15 cellular contexts compared by ENCODE assay signal in the genomic region with DNA sequence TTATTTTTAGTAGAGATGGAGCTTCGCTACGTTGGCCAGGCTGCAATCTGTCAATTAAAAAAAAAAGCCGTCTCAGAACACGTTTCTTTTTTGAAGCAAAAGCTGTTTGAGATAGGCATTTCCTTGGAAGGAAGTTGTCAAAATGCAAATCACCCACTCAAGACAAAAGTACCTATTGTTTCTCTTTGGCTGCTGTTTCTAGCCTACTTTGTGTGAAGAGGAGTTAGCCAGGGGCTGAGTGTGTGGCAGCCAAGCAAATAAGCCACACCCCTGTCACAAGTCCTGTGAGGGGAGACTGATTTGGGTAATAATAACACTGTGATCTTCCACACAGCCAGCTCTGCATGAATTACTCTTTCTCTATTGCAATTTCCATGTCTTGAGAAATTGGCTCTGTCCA. TPM values are rescaled to one million over a fixed set of nuclear protein-coding genes. Genes with fewer than 3 reads are reported as not detected.
A peak's percentile ranks its signal among the peaks of the same experiment; 100 is the strongest.
DNase-seq lines count a peak whose midpoint lies in the region; ATAC-seq and TF ChIP-seq lines count a peak whose summit lies in the region.
"Had no signal": no experiment of that assay in that cellular context is flagged by ENCODE, and none has a peak within 500 bp of the region (broad histone marks: within the 10 kb centered on the region; RNA-seq: fewer than 3 reads in every experiment).

No MANE protein-coding gene starts in this region.

- no CpG with 5 or more reads among the region's 4 CpGs for WGBS in H9 (ENCODE audit: extremely low coverage, insufficient read length, low lambda C conversion rate)
- WGBS in esophagus muscularis mucosa = 69% methylated on average over 4 of the region's 4 CpGs

- H3K9me3 Mint-ChIP-seq in H9 (peaks cover 10 to 18% of the 10 kb centered on the region in 2 experiments; a peak in 4 of 5 replicates), nephron progenitor cell (peaks cover 16% of the 10 kb centered on the region)
- no peaks in the 10 kb centered on the region for H3K9me3 Mint-ChIP-seq in CD4-positive, alpha-beta T cell

- H3K79me1 ChIP-seq in H9 (ENCODE audit: insufficient read depth, low read depth, low read length, poor library complexity, severe bottlenecking) = no peaks in the 10 kb centered on the region

- no peaks in the 10 kb centered on the region for H3K27me3 Mint-ChIP-seq in H9 (ENCODE audit: low read depth)
- peaks cover 3% of the 10 kb centered on the region for H3K27me3 Mint-ChIP-seq in nephron progenitor cell (ENCODE audit: low read depth, poor library complexity)
- no peaks in the 10 kb centered on the region for H3K27me3 Mint-ChIP-seq in CD4-positive, alpha-beta T cell

- no peak overlapping the region for H2BK20ac ChIP-seq in H9 (ENCODE audit: low read depth, low read length, poor library complexity, severe bottlenecking)

- H3K4me1 ChIP-seq in H9 (ENCODE audit: insufficient read depth, low read length) (peaks cover 18% of the 10 kb centered on the region; the same call in 1 of the 2 replicates), Loucy (ENCODE audit: insufficient read depth, low read length, poor library complexity, severe bottlenecking) (peaks cover 4% of the 10 kb centered on the region), esophagus muscularis mucosa (no peaks in the 10 kb centered on the region), BE2C (no peaks in the 10 kb centered on the region)

- no peak overlapping the region for H3T11ph ChIP-seq in H9 (ENCODE audit: low read length)

- no peak overlapping the region for H3K18ac ChIP-seq in H9 (ENCODE audit: insufficient read length, low read depth, low read length)

- no peaks in the 10 kb centered on the region for H3K23me2 ChIP-seq in H9 (ENCODE audit: insufficient read length, low read depth, low read length, poor library complexity, severe bottlenecking)

- H2AFZ ChIP-seq in H9 (ENCODE audit: low read length) (no peak overlapping the region), Loucy (ENCODE audit: low read length) (peak overlapping the region; percentile 38; the same call in 1 of the 2 replicates)

- H4K5ac ChIP-seq in H9 (ENCODE audit: insufficient read length, low read depth, low read length) = no peak overlapping the region

- H3K4me3 ChIP-seq in Loucy (ENCODE audit: low read length, poor library complexity, severe bottlenecking) = no peak overlapping the region
- H3K4me3 ChIP-seq in esophagus muscularis mucosa = no peak overlapping the region
- no peak overlapping the region for H3K4me3 ChIP-seq in BE2C (ENCODE audit: low read depth, low read length)

- H3K9me3 ChIP-seq in H9 (ENCODE audit: control insufficient read depth, low read depth, low read length) (no peaks in the 10 kb centered on the region), Loucy (ENCODE audit: insufficient read depth, low read depth, low read length) (no peaks in the 10 kb centered on the region), esophagus muscularis mucosa (peaks cover 0 to 3% (median 0%) of the 10 kb centered on the region in 4 donors), BE2C (no peaks in the 10 kb centered on the region)
- no peaks in the 10 kb centered on the region for H3K9me3 ChIP-seq in CD4-positive, alpha-beta T cell (ENCODE audit: control insufficient read depth, low read length)

- H3K27me3 ChIP-seq in H9 (ENCODE audit: insufficient read depth, low read length) (no peaks in the 10 kb centered on the region), Loucy (ENCODE audit: insufficient read depth, low read length, poor library complexity, severe bottlenecking) (no peaks in the 10 kb centered on the region), esophagus muscularis mucosa (no peaks in the 10 kb centered on the region), BE2C (no peaks in the 10 kb centered on the region)
- H3K27me3 ChIP-seq in CD4-positive, alpha-beta T cell (ENCODE audit: control insufficient read depth, insufficient read depth, low read length) = no peaks in the 10 kb centered on the region

- TF ChIP-seq CTCF in H9 (conservative IDR thresholded peaks at IDR 0.05) (no peak), Loucy (conservative IDR thresholded peaks at IDR 0.05; ENCODE audit: low read length) (no peak), nephron progenitor cell (IDR thresholded peaks at IDR 0.05) (no peak), esophagus muscularis mucosa (IDR thresholded peaks at IDR 0.05) (no peak), BE2C (IDR thresholded peaks at IDR 0.05; ENCODE audit: low read depth, low read length) (no peak)
- no peak for TF ChIP-seq CTCF in CD4-positive, alpha-beta T cell (IDR thresholded peaks at IDR 0.05)

- no peak overlapping the region for H4K8ac ChIP-seq in H9 (replicated peaks; ENCODE audit: insufficient read length, low read depth, low read length)

- H3K4me3 Mint-ChIP-seq in H9 (no peak overlapping the region), nephron progenitor cell (no peak overlapping the region)
- H3K4me3 Mint-ChIP-seq in CD4-positive, alpha-beta T cell = no peak overlapping the region
- H3K4me3 Mint-ChIP-seq: nephron had no signal

- H2BK15ac ChIP-seq in H9 (ENCODE audit: low read depth, low read length) = no peak overlapping the region

- H2BK5ac ChIP-seq in H9 (ENCODE audit: insufficient read length, low read length) = no peak overlapping the region

- H3K36me3 Mint-ChIP-seq in H9 (ENCODE audit: insufficient read depth in 1 of 3, low read depth in 3 of 3) (peaks cover 5 to 20% (median 7%) of the 10 kb centered on the region in 3 experiments), nephron progenitor cell (ENCODE audit: low read depth) (peaks cover 4% of the 10 kb centered on the region)
- no peaks in the 10 kb centered on the region for H3K36me3 Mint-ChIP-seq in CD4-positive, alpha-beta T cell (ENCODE audit: low read depth)

- H3K4ac ChIP-seq in H9 (ENCODE audit: low read depth, low read length) = no peak overlapping the region

- H4K20me1 ChIP-seq in H9 (ENCODE audit: control insufficient read depth, insufficient read depth, insufficient read length) (no peaks in the 10 kb centered on the region), Loucy (ENCODE audit: insufficient read depth, low read length, poor library complexity, severe bottlenecking) (no peaks in the 10 kb centered on the region)

- DNase-seq in H9 (peak; percentile 39), nephron progenitor cell (no peak), retina (no peak), esophagus muscularis mucosa (ENCODE audit: extremely low spot score) (no peak), BE2C (no peak)
- DNase-seq in CD4-positive, alpha-beta T cell = no peak
- DNase-seq: activated CD4-positive, CD25-positive, alpha-beta regulatory T cell; activated naive CD4-positive, alpha-beta T cell; DMS79 treated with DMSO at 0.1 percent for 48 hours; dorsolateral prefrontal cortex; NCI-H2107; stimulated activated CD4-positive, alpha-beta T cell treated with anti-CD3 and anti-CD28 coated beads, Interleukin-1b, Interleukin-23, amount 100 ng/mL, for 48 hours had no signal

- H3K9ac ChIP-seq in H9 (ENCODE audit: extremely low read depth, insufficient read length, low read length) (no peak overlapping the region), Loucy (ENCODE audit: low read depth, low read length, poor library complexity, severe bottlenecking) (no peak overlapping the region)

- peak overlapping the region in 1 of 3 experiments; percentile 62; a peak in 2 of 7 replicates for H3K27ac Mint-ChIP-seq in H9
- H3K27ac Mint-ChIP-seq in nephron progenitor cell = peak overlapping the region; percentile 12
- H3K27ac Mint-ChIP-seq in CD4-positive, alpha-beta T cell = no peak overlapping the region
- H3K27ac Mint-ChIP-seq: nephron had no signal

- POLR2A ChIA-PET in CD4-positive, alpha-beta T cell (lab: Charles Lee) = interaction anchor here (1.0 kb wide), 1 partner anchor 15 kb away, joined by 3 read pairs; no protein-coding TSS in a partner anchor

- no peak overlapping the region for H2BK12ac ChIP-seq in H9 (ENCODE audit: insufficient read length, low read depth, low read length)

- H3K14ac ChIP-seq in H9 (ENCODE audit: insufficient read depth, low read length) = no peak overlapping the region

- no peaks in the 10 kb centered on the region for H3F3A ChIP-seq in Loucy (ENCODE audit: low read depth)

- TF ChIP-seq POLR2A in esophagus muscularis mucosa (IDR thresholded peaks at IDR 0.05; ENCODE audit: low read depth) = no peak

- no peak overlapping the region for H3K23ac ChIP-seq in H9 (ENCODE audit: insufficient read length, low read depth, low read length)

- H2AK5ac ChIP-seq in H9 (ENCODE audit: insufficient read length, low read length) = no peak overlapping the region

- H3K36me3 ChIP-seq in Loucy (ENCODE audit: insufficient read depth, low read length) (no peaks in the 10 kb centered on the region), esophagus muscularis mucosa (no peaks in the 10 kb centered on the region), BE2C (no peaks in the 10 kb centered on the region)

- no peak overlapping the region for H3K56ac ChIP-seq in H9 (ENCODE audit: insufficient read length, low read depth, low read length)

- ATAC-seq in GM18858 (IDR thresholded peaks at IDR 0.05; ENCODE audit: unreplicated experiment) = peak; percentile 68
- no peak for ATAC-seq in CD4-positive, alpha-beta T cell (ENCODE audit: poor library complexity)

- H3K4me2 ChIP-seq in H9 (ENCODE audit: insufficient read depth, insufficient read length, low read length) (no peak overlapping the region), Loucy (ENCODE audit: low read depth, low read length, poor library complexity, severe bottlenecking) (no peak overlapping the region)

- intact Hi-C loops in CD4-positive, alpha-beta T cell (cut with DNase I, micrococcal nuclease) = no loop called here
- intact Hi-C loops in esophagus muscularis mucosa (cut with DNase I) = no loop called here

- no peak for TF ChIP-seq EP300 in esophagus muscularis mucosa (IDR thresholded peaks at IDR 0.05)

- H3K4me1 Mint-ChIP-seq in H9 (peaks cover 42 to 45% of the 10 kb centered on the region in 2 experiments), nephron progenitor cell (peaks cover 6% of the 10 kb centered on the region)
- no peaks in the 10 kb centered on the region for H3K4me1 Mint-ChIP-seq in CD4-positive, alpha-beta T cell (ENCODE audit: low read depth)
- H3K4me1 Mint-ChIP-seq: nephron had no signal

- no peak overlapping the region for H2BK120ac ChIP-seq in H9 (ENCODE audit: low read depth, low read length, poor library complexity, severe bottlenecking)

- H3K27ac ChIP-seq in H9 (ENCODE audit: insufficient read length, low read depth, low read length) = no peak overlapping the region
- no peak overlapping the region for H3K27ac ChIP-seq in CD4-positive, alpha-beta T cell (ENCODE audit: low read depth, low read length)
- H3K27ac ChIP-seq in esophagus muscularis mucosa (replicated peaks in 1 of 4) = no peak overlapping the region
- H3K27ac ChIP-seq: dorsolateral prefrontal cortex had no signal

- CTCF ChIA-PET in CD4-positive, alpha-beta T cell (lab: Charles Lee) = no interaction called here

- H3K79me2 ChIP-seq in H9 (ENCODE audit: insufficient read depth, low read length) = no peaks in the 10 kb centered on the region
- H3K79me2 ChIP-seq in Loucy (ENCODE audit: insufficient read depth, low read length) = no peaks in the 10 kb centered on the region

- H4K91ac ChIP-seq in H9 (ENCODE audit: insufficient read length, low read depth, low read length) = no peak overlapping the region

- no peaks in the 10 kb centered on the region for H3K9me2 ChIP-seq in Loucy (replicated peaks; ENCODE audit: low read depth, low read length)

RNA-seq across cellular contexts. Expression of a gene that starts 47.4 kb away (rescaled TPM):
- total RNA-seq in H9 (2021) = 48.9 and 50.3 TPM in 2 replicates
- 1 to 10 TPM; 1.6 to 1.8 TPM for total RNA-seq in CD4-positive, alpha-beta T cell
- 1 to 10 TPM in 2 of 4 donors, under 1 TPM in 2; 0.42 to 3.1 (median 1.2) TPM for total RNA-seq in esophagus muscularis mucosa
- 8.8 TPM for polyA plus RNA-seq in BE2C (2012; ENCODE audit: insufficient read depth, insufficient read length, low read depth)

Comparison
In these comparisons a context has a peak if more than half of its experiments do, and no peak if none do; other contexts are left out.
1. RNA of a gene that starts 47.4 kb away (total RNA-seq): 48.9 to 50.3 TPM in H9; 1.6 to 1.8 TPM in CD4-positive, alpha-beta T cell and 0.42 to 3.1 TPM in esophagus muscularis mucosa; every median in the first group is over 10 times any median in the second.